In genomic region chr7:3575753-3576531, GRCh38 we compare ENCODE assay signal across 19 cellular contexts.
"Had no signal": no experiment of that assay in that cellular context is flagged by ENCODE, and none has a peak within 500 bp of the region (broad histone marks: within the 10 kb centered on the region; RNA-seq: fewer than 3 reads in every experiment).

No MANE protein-coding gene starts in this region.

- H3K4me1 ChIP-seq: adrenal gland had no signal

- H3K9me3 ChIP-seq: adrenal gland had no signal

- ATAC-seq: activated CD4-positive, alpha-beta T cell treated with anti-CD3 and anti-CD28 coated beads for 36 hours; activated CD8-positive, alpha-beta T cell treated with anti-CD3 and anti-CD28 coated beads for 36 hours; activated T-cell treated with anti-CD3 and anti-CD28 coated beads, Interleukin-2, amount 50 U/mL, for 4 hours; left ventricle myocardium superior; natural killer cell treated with Interleukin-12 subunit alpha and Interleukin-12 subunit beta and Interleukin-15 and Interleukin-18, amount 100 ng/mL, for 72 hours had no signal

- H3K27ac ChIP-seq: adrenal gland, coronary artery, skin epidermis, VCaP had no signal

- H3K4me3 ChIP-seq: adrenal gland, coronary artery, skin epidermis had no signal

- H3K4me1 Mint-ChIP-seq: activated CD4-positive, alpha-beta T cell treated with anti-CD3 and anti-CD28 coated beads for 36 hours; activated naive CD4-positive, alpha-beta T cell treated with anti-CD3 and anti-CD28 coated beads, Interleukin-2, amount 50 U/mL, for 24 hours had no signal

- H3K27ac Mint-ChIP-seq: activated CD4-positive, alpha-beta T cell treated with anti-CD3 and anti-CD28 coated beads for 36 hours; activated CD8-positive, alpha-beta T cell treated with anti-CD3 and anti-CD28 coated beads for 36 hours; activated naive CD4-positive, alpha-beta T cell treated with anti-CD3 and anti-CD28 coated beads, Interleukin-2, amount 50 U/mL, for 24 hours; natural killer cell treated with Interleukin-12 subunit alpha and Interleukin-12 subunit beta and Interleukin-15 and Interleukin-18, amount 100 ng/mL, for 72 hours had no signal

- H3K36me3 ChIP-seq: adrenal gland had no signal

- H3K27me3 Mint-ChIP-seq: activated CD4-positive, alpha-beta T cell treated with anti-CD3 and anti-CD28 coated beads for 36 hours; activated CD8-positive, alpha-beta T cell treated with anti-CD3 and anti-CD28 coated beads for 36 hours; activated naive CD4-positive, alpha-beta T cell treated with anti-CD3 and anti-CD28 coated beads, Interleukin-2, amount 50 U/mL, for 24 hours had no signal

- DNase-seq: activated CD4-positive, alpha-beta T cell treated with anti-CD3 and anti-CD28 coated beads for 36 hours; activated CD8-positive, alpha-beta T cell treated with anti-CD3 and anti-CD28 coated beads for 36 hours; activated effector memory CD4-positive, alpha-beta T cell treated with anti-CD3 and anti-CD28 coated beads, Interleukin-2, amount 50 U/mL, for 16 hours; activated T-cell treated with anti-CD3 and anti-CD28 coated beads, Interleukin-2, amount 50 U/mL, for 4 hours; adrenal gland; effector CD4-positive, alpha-beta T cell; foreskin fibroblast; glutamatergic neuron; left ventricle myocardium superior; mesenchymal stem cell; stimulated activated CD4-positive, alpha-beta T cell treated with anti-CD3 and anti-CD28 coated beads, Interleukin-4, amount 100 ng/mL, for 24 hours; stimulated activated CD8-positive, alpha-beta memory T cell treated with anti-CD3 and anti-CD28 coated beads, Interleukin-4, amount 100 ng/mL, for 48 hours; stimulated activated naive CD4-positive, alpha-beta T cell treated with Interleukin-2 at 50 U/mL for 16 hours; trophoblast cell had no signal

- H3K27me3 ChIP-seq: adrenal gland had no signal

- H3K4me3 Mint-ChIP-seq: activated CD4-positive, alpha-beta T cell treated with anti-CD3 and anti-CD28 coated beads for 36 hours; activated CD8-positive, alpha-beta T cell treated with anti-CD3 and anti-CD28 coated beads for 36 hours; activated naive CD4-positive, alpha-beta T cell treated with anti-CD3 and anti-CD28 coated beads, Interleukin-2, amount 50 U/mL, for 24 hours; activated T-cell treated with anti-CD3 and anti-CD28 coated beads, Interleukin-2, amount 50 U/mL, for 4 hours; natural killer cell treated with Interleukin-12 subunit alpha and Interleukin-12 subunit beta and Interleukin-15 and Interleukin-18, amount 100 ng/mL, for 72 hours had no signal
